9 cellular contexts compared by ENCODE assay signal in genomic region chr6:3438190-3439167, GRCh38. TPM values are rescaled to one million over a fixed set of nuclear protein-coding genes. Genes with fewer than 3 reads are reported as not detected.
DNase-seq lines count a peak whose midpoint lies in the region; ATAC-seq, FAIRE-seq and TF ChIP-seq lines count a peak whose summit lies in the region.
"Had no signal": no experiment of that assay in that cellular context is flagged by ENCODE, and none has a peak within 500 bp of the region (broad histone marks: within the 10 kb centered on the region; RNA-seq: fewer than 3 reads in every experiment).

No MANE protein-coding gene starts in this region.

- no peaks in the 10 kb centered on the region for H3F3A ChIP-seq in PC-3 (ENCODE audit: low read length, unreplicated experiment)

- H3K27me3 ChIP-seq in PC-3 (ENCODE audit: low read length) = no peaks in the 10 kb centered on the region
- H3K27me3 ChIP-seq in stomach = no peaks in the 10 kb centered on the region

- H3K4me2 ChIP-seq in PC-3 (ENCODE audit: low read length) = peak overlapping the region; percentile 44

- ATAC-seq in PC-3 (peak; percentile 97), GM18873 (IDR thresholded peaks at IDR 0.05; ENCODE audit: low FRiP score, unreplicated experiment) (no peak)

- H3K79me2 ChIP-seq in PC-3 (ENCODE audit: low read length) = no peaks in the 10 kb centered on the region

- TF ChIP-seq CTCF in PC-3 (conservative IDR thresholded peaks at IDR 0.05; ENCODE audit: low read depth, low read length) = no peak
- no peak for TF ChIP-seq CTCF in stomach (IDR thresholded peaks at IDR 0.05)

- H3K9me2 ChIP-seq in PC-3 (replicated peaks; ENCODE audit: low read length) = no peaks in the 10 kb centered on the region

- no peak for TF ChIP-seq EP300 in stomach (IDR thresholded peaks at IDR 0.05)

- no peaks in the 10 kb centered on the region for H4K20me1 ChIP-seq in PC-3 (ENCODE audit: low read length)

- TF ChIP-seq POLR2A in stomach (IDR thresholded peaks at IDR 0.05) = no peak

- 0 out of 2 replicates have a peak overlapping the region, but pooled peaks have one; percentile 41 for H2AFZ ChIP-seq in PC-3 (ENCODE audit: low read length)

- H3K4me3 ChIP-seq in PC-3 (ENCODE audit: low read length) (no peak overlapping the region), stomach (no peak overlapping the region)

- H3K4me1 ChIP-seq in PC-3 (ENCODE audit: insufficient read depth, low read length) (peaks cover 32% of the 10 kb centered on the region), stomach (peaks cover 7 to 30% (median 17%) of the 10 kb centered on the region in 4 donors)

- DNase-seq in HTR-8/SVneo (ENCODE audit: insufficient read length, low spot score) (peak; percentile 48), PC-3 (peak; percentile 88), fibroblast of the conjunctiva (ENCODE audit: low read depth) (peak; percentile 84), stomach (no peak), NAMALWA (ENCODE audit: low spot score) (no peak), SKM-1 (lab: John Stamatoyannopoulos, UW; ENCODE audit: unreplicated experiment) (no peak)
- DNase-seq: activated CD4-positive, alpha-beta T cell treated with anti-CD3 and anti-CD28 coated beads for 4 hours had no signal

- WGBS in stomach, 5 donors = 41 to 56% (median 53%) methylated on average over 21 to 26 of the region's 26 CpGs

- CTCF ChIA-PET in PC-3 (lab: Charles Lee) = interaction anchor here (0.5 to 0.8 kb wide), 3 partner anchors 12 to 698 kb away, joined by 3 read pairs; no protein-coding TSS in a partner anchor

- no peak for FAIRE-seq in HTR-8/SVneo (lab: Jason Lieb, UNC)

- intact Hi-C loops in PC-3 (cut with micrococcal nuclease) = loop anchor here (1.0 kb wide), 1 partner anchor 17 kb away; no protein-coding TSS in a partner anchor
- intact Hi-C loops in stomach (cut with DNase I; ENCODE audit: low total_unique reads) = no loop called here

- H3K27ac ChIP-seq in PC-3 (ENCODE audit: low read length) = peak overlapping the region; percentile 78
- H3K27ac ChIP-seq in stomach = peak overlapping the region in 3 of 5 donors; percentile 35 to 39 (median 38)
- H3K27ac ChIP-seq: epithelial cell of prostate had no signal

- no peaks in the 10 kb centered on the region for H3K9me3 ChIP-seq in PC-3 (ENCODE audit: low read length)
- H3K9me3 ChIP-seq in stomach = no peaks in the 10 kb centered on the region

- no TSS peak for BruUV-seq in PC-3 (replicated peaks; lab: Mats Ljungman, UMichigan)

- H3K9ac ChIP-seq in PC-3 (ENCODE audit: low read length) = peak overlapping the region; percentile 53

- no peaks in the 10 kb centered on the region for H3K36me3 ChIP-seq in PC-3 (ENCODE audit: low read depth, low read length)
- H3K36me3 ChIP-seq in stomach = no peaks in the 10 kb centered on the region

- POLR2A ChIA-PET in PC-3 (lab: Charles Lee; ENCODE audit: unreplicated experiment) = interaction anchor here (0.5 to 0.6 kb wide), 4 partner anchors 67 to 583 kb away, joined by 3 to 31 read pairs (median 4); a partner anchor contains a TSS

RNA-seq across cellular contexts. Expression of gene SLC22A23, which starts 18.4 kb away (rescaled TPM):
- 5.7 and 8.2 TPM in 2 replicates for total RNA-seq in PC-3 (2014; rRNA removed)
- total RNA-seq in stomach = 100 to 1,000 TPM in 2 of 5 donors, 10 to 100 TPM in 3; 18.1 to 241 (median 45.5) TPM
- polyA plus RNA-seq in stomach = 10 to 100 TPM in 1 of 3 donors, 1 to 10 TPM in 2; 5.9 to 12.1 (median 6.5) TPM

Comparison
In these comparisons a context has a peak if more than half of its experiments do, and no peak if none do; other contexts are left out.
1. DNase-seq: peak in HTR-8/SVneo (single experiment), PC-3 (single experiment) and fibroblast of the conjunctiva (single experiment); none in stomach (single experiment), NAMALWA (single experiment) and SKM-1 (single experiment).